In genomic region chr5:67234671-67235176, GRCh38 we compare ENCODE assay signal across 9 cellular contexts. TPM values are rescaled to one million over a fixed set of nuclear protein-coding genes. Genes with fewer than 3 reads are reported as not detected.
DNase-seq lines count a peak whose midpoint lies in the region; ATAC-seq, FAIRE-seq and TF ChIP-seq lines count a peak whose summit lies in the region.
"Had no signal": no experiment of that assay in that cellular context is flagged by ENCODE, and none has a peak within 500 bp of the region (broad histone marks: within the 10 kb centered on the region; RNA-seq: fewer than 3 reads in every experiment).

No MANE protein-coding gene starts in this region.

- peak overlapping the region; percentile 18; the same call in 1 of the 2 replicates for H3K27ac ChIP-seq in C4-2B
- peak overlapping the region; percentile 18 for H3K27ac ChIP-seq in fibroblast of lung (ENCODE audit: insufficient read depth, low read length)
- peak overlapping the region in 2 of 4 donors; percentile 64 to 73 for H3K27ac ChIP-seq in pancreas

- H4K20me1 ChIP-seq in fibroblast of lung (ENCODE audit: control insufficient read depth, extremely low read depth, insufficient read depth, low read length) = no peaks in the 10 kb centered on the region

- WGBS in pancreas, 2 donors = 30 to 32% methylated on average over 10 of the region's 10 CpGs

- no peaks in the 10 kb centered on the region for H3K9me3 ChIP-seq in fibroblast of lung (ENCODE audit: control insufficient read depth, insufficient read depth, low read depth, low read length)
- no peaks in the 10 kb centered on the region for H3K9me3 ChIP-seq in pancreas

- H3K27me3 ChIP-seq in fibroblast of lung (ENCODE audit: control insufficient read depth, insufficient read depth, low read length) = no peaks in the 10 kb centered on the region
- H3K27me3 ChIP-seq in pancreas = no peaks in the 10 kb centered on the region

- H3K4me3 ChIP-seq in fibroblast of lung (replicated peaks in 1 of 4; ENCODE audit: control extremely low read depth in 1 of 4, insufficient read depth in 1 of 4, low read depth in 3 of 4, low read length in 4 of 4) = peak overlapping the region in 1 of 4 experiments; percentile 27
- H3K4me3 ChIP-seq in pancreas = no peak overlapping the region

- no peaks in the 10 kb centered on the region for H3K79me2 ChIP-seq in fibroblast of lung (ENCODE audit: control insufficient read depth, insufficient read depth, low read length)

- FAIRE-seq in pancreas (lab: Jason Lieb, UNC) = no peak

- peak overlapping the region; percentile 78 for H2AFZ ChIP-seq in fibroblast of lung (ENCODE audit: low read length)

- H3K4me1 ChIP-seq in fibroblast of lung (ENCODE audit: control insufficient read depth, extremely low read depth, insufficient read depth, low read length) (peaks cover 9% of the 10 kb centered on the region), pancreas (peaks cover 0 to 10% (median 0%) of the 10 kb centered on the region in 3 donors)

- ATAC-seq in pancreas (peak; percentile 35 to 78 (median 71)), GM18909 (IDR thresholded peaks at IDR 0.05; ENCODE audit: poor library complexity, unreplicated experiment) (no peak)
- ATAC-seq: naive thymus-derived CD4-positive, alpha-beta T cell had no signal

- intact Hi-C loops in pancreas (cut with DNase I) = no loop called here

- H3K9ac ChIP-seq in fibroblast of lung (ENCODE audit: insufficient read depth, low read length) = no peak overlapping the region

- peak overlapping the region; percentile 70 for H3K4me2 ChIP-seq in fibroblast of lung (ENCODE audit: extremely low read depth, insufficient read depth, low read length)

- TF ChIP-seq CTCF in C4-2B (conservative IDR thresholded peaks at IDR 0.05) (no peak), fibroblast of lung (conservative IDR thresholded peaks at IDR 0.05 in 1 of 2, IDR thresholded peaks at IDR 0.05 in 1 of 2; ENCODE audit: low read depth in 1 of 2, low read length in 2 of 2) (no peak), pancreas (IDR thresholded peaks at IDR 0.05) (no peak)

- DNase-seq in OCI-M1 (lab: John Stamatoyannopoulos, UW) = peak; percentile 81
- DNase-seq in fibroblast of lung (ENCODE audit: low read depth in 2 of 2) = peak; percentile 87 to 90
- peak in 2 of 6 donors; percentile 9 to 24 for DNase-seq in pancreas
- no peak for DNase-seq in activated CD4-positive, alpha-beta T cell treated with anti-CD3 and anti-CD28 coated beads, Interleukin-2, amount 50 U/mL, for 48 hours
- DNase-seq in stimulated activated naive CD4-positive, alpha-beta T cell (lab: John Stamatoyannopoulos, UW) = no peak
- DNase-seq in germinal center (ENCODE audit: low spot score) = no peak
- DNase-seq: naive thymus-derived CD4-positive, alpha-beta T cell had no signal

- H3K36me3 ChIP-seq in fibroblast of lung (ENCODE audit: control insufficient read depth, insufficient read depth, low read length) = no peaks in the 10 kb centered on the region
- no peaks in the 10 kb centered on the region for H3K36me3 ChIP-seq in pancreas

RNA-seq across cellular contexts. Expression of gene CD180, which starts 38.1 kb away (rescaled TPM):
- total RNA-seq in fibroblast of lung = not detected in 2 replicates
- 0.14 and 0.28 TPM in 2 replicates for polyA plus RNA-seq in fibroblast of lung
- polyA plus RNA-seq in fibroblast of lung (2012) = 0.08 and 0.14 TPM in 2 replicates
- polyA minus RNA-seq in fibroblast of lung (ENCODE audit: low replicate concordance) = not detected in 2 replicates
- total RNA-seq in pancreas = 1 to 10 TPM in 2 of 6 donors, under 1 TPM in 4; 0.04 to 2.9 (median 0.27) TPM
- under 1 TPM; 0.05 to 0.08 TPM for polyA plus RNA-seq in pancreas

Comparison
In these comparisons a context has a peak if more than half of its experiments do, and no peak if none do; other contexts are left out.
1. DNase-seq: peak in OCI-M1 (single experiment) and fibroblast of lung (2 of 2); none in activated CD4-positive, alpha-beta T cell treated with anti-CD3 and anti-CD28 coated beads, Interleukin-2, amount 50 U/mL, for 48 hours (0 of 2), stimulated activated naive CD4-positive, alpha-beta T cell (0 of 6) and germinal center (single experiment).